In genomic region chr5:51386916-51387853, GRCh38 we compare ENCODE assay signal across 1 cellular context.
TF ChIP-seq lines count a peak whose summit lies in the region.

No MANE protein-coding gene starts in this region.

TF ChIP-seq in A549, 52 proteins besides CTCF, POLR2A, EP300 and RAD21 (continued from another document):
- TF ChIP-seq USF2 (IDR thresholded peaks at IDR 0.05) (no peak), JUN (IDR thresholded peaks at IDR 0.05) (no peak), E2F6 (IDR thresholded peaks at IDR 0.05; ENCODE audit: borderline replicate concordance, low read depth) (no peak), NR3C1 (IDR thresholded peaks at IDR 0.05) (no peak), FOSL2 (IDR thresholded peaks at IDR 0.05) (no peak), FOSL2 (CRISPR knock-in tag; IDR thresholded peaks at IDR 0.05) (no peak), HOXB5 (CRISPR knock-in tag; IDR thresholded peaks at IDR 0.05) (no peak)
